1 cellular context compared by ENCODE assay signal in the genomic region with DNA sequence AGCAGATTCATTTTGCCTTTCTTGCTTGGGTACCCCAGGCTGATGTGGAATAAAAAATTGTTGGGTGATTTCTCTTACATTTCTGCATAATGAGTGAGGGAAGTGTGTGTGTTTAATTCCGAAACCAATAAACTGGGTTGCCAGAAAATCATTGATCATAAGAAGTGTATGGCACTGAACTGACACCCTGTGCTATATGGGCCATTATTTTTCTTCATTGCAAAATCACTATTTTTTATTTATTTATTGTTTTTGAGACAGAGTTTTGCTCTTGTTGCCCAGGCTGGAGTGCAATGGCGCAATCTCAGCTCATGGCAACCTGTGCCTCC.
TF ChIP-seq lines count a peak whose summit lies in the region.

No MANE protein-coding gene starts in this region.

TF ChIP-seq in GM12878, 131 proteins besides CTCF, POLR2A, EP300 and RAD21 (continued from another document):
- no peak for TF ChIP-seq ZBTB11 (CRISPR knock-in tag; IDR thresholded peaks at IDR 0.05)
